ENCODE assay signal across 16 cellular contexts in genomic region chr15:32120577-32121465, GRCh38.
DNase-seq lines count a peak whose midpoint lies in the region; ATAC-seq and TF ChIP-seq lines count a peak whose summit lies in the region.
"Had no signal": no experiment of that assay in that cellular context is flagged by ENCODE, and none has a peak within 500 bp of the region (broad histone marks: within the 10 kb centered on the region; RNA-seq: fewer than 3 reads in every experiment).

No MANE protein-coding gene starts in this region.

- TF ChIP-seq POLR2A in esophagus muscularis mucosa (IDR thresholded peaks at IDR 0.05; ENCODE audit: low read depth): no peak

- H2BK12ac ChIP-seq in H9 (ENCODE audit: insufficient read length, low read depth, low read length) (no peak overlapping the region), neuronal stem cell (ENCODE audit: low read length) (no peak overlapping the region)

- no peak overlapping the region for H4K5ac ChIP-seq in H9 (ENCODE audit: insufficient read length, low read depth, low read length)

- H3K4me3 ChIP-seq in esophagus muscularis mucosa (no peak overlapping the region), neuronal stem cell (ENCODE audit: low read length in 2 of 2) (peak overlapping the region in 1 of 2 donors; percentile 29), upper lobe of right lung (no peak overlapping the region)

- H3K18ac ChIP-seq in H9 (ENCODE audit: insufficient read length, low read depth, low read length) (no peak overlapping the region), neuronal stem cell (ENCODE audit: low read length) (peak overlapping the region; percentile 32)

- H3K9me3 ChIP-seq in H9 (ENCODE audit: control insufficient read depth, low read depth, low read length) (no peaks in the 10 kb centered on the region), esophagus muscularis mucosa (no peaks in the 10 kb centered on the region), neuronal stem cell (replicated peaks in 1 of 2; ENCODE audit: control insufficient read depth in 2 of 2, insufficient read depth in 1 of 2, low read depth in 1 of 2, low read length in 2 of 2) (no peaks in the 10 kb centered on the region), upper lobe of right lung (no peaks in the 10 kb centered on the region)

- TF ChIP-seq CTCF in H9 (conservative IDR thresholded peaks at IDR 0.05): no peak
- TF ChIP-seq CTCF in esophagus muscularis mucosa (IDR thresholded peaks at IDR 0.05): no peak
- no peak for TF ChIP-seq CTCF in upper lobe of right lung (IDR thresholded peaks at IDR 0.05)

- no peak overlapping the region for H3K4me3 Mint-ChIP-seq in H9
- H3K4me3 Mint-ChIP-seq: B cell; CD14-positive monocyte; CD8-positive, alpha-beta T cell had no signal

- H2BK20ac ChIP-seq in H9 (ENCODE audit: low read depth, low read length, poor library complexity, severe bottlenecking): no peak overlapping the region

- H3K4ac ChIP-seq in H9 (ENCODE audit: low read depth, low read length) (no peak overlapping the region), neuronal stem cell (ENCODE audit: low read length) (no peak overlapping the region)

- no peak overlapping the region for H2AFZ ChIP-seq in H9 (ENCODE audit: low read length)
- H2AFZ ChIP-seq in neuronal stem cell (ENCODE audit: low read length): no peak overlapping the region

- H3K9me3 Mint-ChIP-seq in H9: no peaks in the 10 kb centered on the region
- H3K9me3 Mint-ChIP-seq: CD8-positive, alpha-beta T cell had no signal

- WGBS in H9 (ENCODE audit: extremely low coverage, insufficient read length, low lambda C conversion rate): no CpG with 5 or more reads among the region's 24 CpGs
- 93% methylated on average over 8 of the region's 24 CpGs for WGBS in esophagus muscularis mucosa
- no CpG with 5 or more reads among the region's 24 CpGs for WGBS in neuronal stem cell (ENCODE audit: extremely low coverage in 2 of 2, insufficient read length in 2 of 2, insufficient replicate concordance in 1 of 2), 2 donors

- TF ChIP-seq EP300 in esophagus muscularis mucosa (IDR thresholded peaks at IDR 0.05): no peak

- no peak overlapping the region for H3T11ph ChIP-seq in H9 (ENCODE audit: low read length)

- H2AK5ac ChIP-seq in H9 (ENCODE audit: insufficient read length, low read length): no peak overlapping the region
- no peak overlapping the region for H2AK5ac ChIP-seq in neuronal stem cell (ENCODE audit: low read depth, low read length)

- intact Hi-C loops in esophagus muscularis mucosa (cut with DNase I): no loop called here
- intact Hi-C loops in upper lobe of right lung (cut with DNase I): no loop called here

- H3K56ac ChIP-seq in H9 (ENCODE audit: insufficient read length, low read depth, low read length): no peak overlapping the region

- H3K79me2 ChIP-seq in H9 (ENCODE audit: insufficient read depth, low read length): no peaks in the 10 kb centered on the region

- H4K20me1 ChIP-seq in H9 (ENCODE audit: control insufficient read depth, insufficient read depth, insufficient read length): no peaks in the 10 kb centered on the region

- peak overlapping the region in 1 of 3 experiments; percentile 45; a peak in 1 of 7 replicates for H3K27ac Mint-ChIP-seq in H9
- H3K27ac Mint-ChIP-seq: B cell; CD14-positive monocyte; CD8-positive, alpha-beta T cell had no signal

- H2BK5ac ChIP-seq in H9 (ENCODE audit: insufficient read length, low read length): no peak overlapping the region
- no peak overlapping the region for H2BK5ac ChIP-seq in neuronal stem cell (ENCODE audit: low read length)

- H3K14ac ChIP-seq in H9 (ENCODE audit: insufficient read depth, low read length) (peak overlapping the region; percentile 9; the same call in 1 of the 2 replicates), neuronal stem cell (ENCODE audit: low read length) (no peak overlapping the region)

- H3K79me1 ChIP-seq in H9 (ENCODE audit: insufficient read depth, low read depth, low read length, poor library complexity, severe bottlenecking) (no peaks in the 10 kb centered on the region), neuronal stem cell (ENCODE audit: low read depth, low read length) (no peaks in the 10 kb centered on the region)

- no peak for DNase-seq in H9
- DNase-seq in esophagus muscularis mucosa (ENCODE audit: extremely low spot score): peak; percentile 79
- DNase-seq in neuronal stem cell (ENCODE audit: low spot score): no peak
- peak; percentile 40 for DNase-seq in upper lobe of right lung
- DNase-seq in HCEC 1CT: no peak
- DNase-seq in stimulated activated CD4-positive, alpha-beta T cell treated with anti-CD3 and anti-CD28 coated beads, Interleukin-12 subunit alpha, Interleukin-12 subunit beta, amount 100 ng/mL, for 4 hours: no peak
- DNase-seq in OCI-M2 (lab: John Stamatoyannopoulos, UW; ENCODE audit: unreplicated experiment): no peak
- DNase-seq in mesenteric fat pad (ENCODE audit: low spot score): no peak
- DNase-seq: CD8-positive, alpha-beta T cell; COR-L47; DMS153; DMS79 treated with DMSO at 0.1 percent for 48 hours; EL; IMR-90 had no signal

- H3K9ac ChIP-seq in H9 (ENCODE audit: extremely low read depth, insufficient read length, low read length): no peak overlapping the region
- H3K9ac ChIP-seq in neuronal stem cell (ENCODE audit: low read depth, low read length, poor library complexity): no peak overlapping the region

- H2BK120ac ChIP-seq in H9 (ENCODE audit: low read depth, low read length, poor library complexity, severe bottlenecking): no peak overlapping the region
- H2BK120ac ChIP-seq in neuronal stem cell (ENCODE audit: low read depth, low read length): no peak overlapping the region

- H2BK15ac ChIP-seq in H9 (ENCODE audit: low read depth, low read length): no peak overlapping the region
- no peak overlapping the region for H2BK15ac ChIP-seq in neuronal stem cell (ENCODE audit: low read length)

- no peaks in the 10 kb centered on the region for H3K36me3 Mint-ChIP-seq in H9 (ENCODE audit: insufficient read depth in 1 of 3, low read depth in 3 of 3)
- H3K36me3 Mint-ChIP-seq: CD14-positive monocyte; CD8-positive, alpha-beta T cell had no signal

- peaks cover 18 to 19% of the 10 kb centered on the region in 2 experiments for H3K4me1 Mint-ChIP-seq in H9
- H3K4me1 Mint-ChIP-seq: B cell, CD14-positive monocyte had no signal

- no peaks in the 10 kb centered on the region; the same call in 1 of the 2 replicates for H3K27me3 Mint-ChIP-seq in H9 (ENCODE audit: low read depth)

- H3K36me3 ChIP-seq in esophagus muscularis mucosa (no peaks in the 10 kb centered on the region), neuronal stem cell (replicated peaks in 1 of 2; ENCODE audit: control insufficient read depth in 2 of 2, insufficient read depth in 2 of 2, low read length in 2 of 2) (no peaks in the 10 kb centered on the region), upper lobe of right lung (no peaks in the 10 kb centered on the region)

- H3K27ac ChIP-seq in H9 (ENCODE audit: insufficient read length, low read depth, low read length) (no peak overlapping the region), esophagus muscularis mucosa (replicated peaks in 1 of 4) (no peak overlapping the region), neuronal stem cell (replicated peaks; ENCODE audit: low read length) (no peak overlapping the region), upper lobe of right lung (no peak overlapping the region)

- H3K23me2 ChIP-seq in H9 (ENCODE audit: insufficient read length, low read depth, low read length, poor library complexity, severe bottlenecking): no peaks in the 10 kb centered on the region

- H4K91ac ChIP-seq in H9 (ENCODE audit: insufficient read length, low read depth, low read length) (no peak overlapping the region), neuronal stem cell (ENCODE audit: low read depth, low read length, poor library complexity) (no peak overlapping the region)

- H3K4me2 ChIP-seq in H9 (ENCODE audit: insufficient read depth, insufficient read length, low read length) (no peak overlapping the region), neuronal stem cell (ENCODE audit: insufficient read depth, low read length, poor library complexity, severe bottlenecking) (no peak overlapping the region)

- ATAC-seq in upper lobe of right lung: no peak
- ATAC-seq: CD8-positive, alpha-beta T cell had no signal

- H3K23ac ChIP-seq in H9 (ENCODE audit: insufficient read length, low read depth, low read length): no peak overlapping the region
- H3K23ac ChIP-seq in neuronal stem cell (ENCODE audit: low read depth, low read length, poor library complexity): peak overlapping the region; percentile 20

- H4K8ac ChIP-seq in H9 (replicated peaks; ENCODE audit: insufficient read length, low read depth, low read length) (no peak overlapping the region), neuronal stem cell (ENCODE audit: low read depth, low read length) (no peak overlapping the region)

- H3K27me3 ChIP-seq in H9 (ENCODE audit: insufficient read depth, low read length) (no peaks in the 10 kb centered on the region), esophagus muscularis mucosa (no peaks in the 10 kb centered on the region), neuronal stem cell (ENCODE audit: control insufficient read depth in 3 of 3, insufficient read depth in 3 of 3, low read depth in 1 of 3, low read length in 3 of 3) (no peaks in the 10 kb centered on the region), upper lobe of right lung (no peaks in the 10 kb centered on the region)

- H3K4me1 ChIP-seq in H9 (ENCODE audit: insufficient read depth, low read length) (peaks cover 4% of the 10 kb centered on the region; the same call in 1 of the 2 replicates), esophagus muscularis mucosa (no peaks in the 10 kb centered on the region), neuronal stem cell (ENCODE audit: control insufficient read depth in 2 of 2, insufficient read depth in 1 of 2, low read depth in 1 of 2, low read length in 2 of 2) (peaks cover 0 to 4% of the 10 kb centered on the region in 2 donors), upper lobe of right lung (no peaks in the 10 kb centered on the region)

Comparison
In these comparisons a context has a peak if more than half of its experiments do, and no peak if none do; other contexts are left out.
1. DNase-seq: peak in esophagus muscularis mucosa (single experiment) and upper lobe of right lung (single experiment); none in H9 (single experiment), neuronal stem cell (single experiment), HCEC 1CT (single experiment), stimulated activated CD4-positive, alpha-beta T cell treated with anti-CD3 and anti-CD28 coated beads, Interleukin-12 subunit alpha, Interleukin-12 subunit beta, amount 100 ng/mL, for 4 hours (single experiment), OCI-M2 (single experiment) and mesenteric fat pad (single experiment).